ENCODE assay signal across 11 cellular contexts in genomic region chr1:153506831-153507413, GRCh38. TPM values are rescaled to one million over a fixed set of nuclear protein-coding genes. Genes with fewer than 3 reads are reported as not detected.
A peak's percentile ranks its signal among the peaks of the same experiment; 100 is the strongest.
DNase-seq lines count a peak whose midpoint lies in the region; ATAC-seq and TF ChIP-seq lines count a peak whose summit lies in the region.
"Had no signal": no experiment of that assay in that cellular context is flagged by ENCODE, and none has a peak within 500 bp of the region (broad histone marks: within the 10 kb centered on the region; RNA-seq: fewer than 3 reads in every experiment).

No MANE protein-coding gene starts in this region.

- no peak overlapping the region for H3K4me3 Mint-ChIP-seq in osteocyte (ENCODE audit: unreplicated experiment)
- H3K4me3 Mint-ChIP-seq in endodermal cell = no peak overlapping the region
- H3K4me3 Mint-ChIP-seq in activated CD4-positive, alpha-beta T cell treated with anti-CD3 and anti-CD28 coated beads, Interleukin-2, amount 10 ng/mL, durations not matched to agents 24 days and 14 days = no peak overlapping the region
- H3K4me3 Mint-ChIP-seq: activated naive CD8-positive, alpha-beta T cell treated with anti-CD3 and anti-CD28 coated beads, Interleukin-2, amount 10 ng/mL, durations not matched to agents 7 days and 5 days had no signal

- H3K36me3 Mint-ChIP-seq in osteocyte (ENCODE audit: unreplicated experiment) (no peaks in the 10 kb centered on the region), endodermal cell (ENCODE audit: low read depth) (no peaks in the 10 kb centered on the region)
- no peaks in the 10 kb centered on the region for H3K36me3 Mint-ChIP-seq in activated CD4-positive, alpha-beta T cell treated with anti-CD3 and anti-CD28 coated beads, Interleukin-2, amount 10 ng/mL, durations not matched to agents 24 days and 14 days (ENCODE audit: low read depth)
- H3K36me3 Mint-ChIP-seq: activated naive CD8-positive, alpha-beta T cell treated with anti-CD3 and anti-CD28 coated beads, Interleukin-2, amount 10 ng/mL, durations not matched to agents 7 days and 5 days had no signal

- H3K27ac Mint-ChIP-seq in osteocyte (ENCODE audit: unreplicated experiment) (peak overlapping the region; percentile 73), endodermal cell (no peak overlapping the region)
- H3K27ac Mint-ChIP-seq in activated CD4-positive, alpha-beta T cell treated with anti-CD3 and anti-CD28 coated beads, Interleukin-2, amount 10 ng/mL, durations not matched to agents 24 days and 14 days = no peak overlapping the region
- H3K27ac Mint-ChIP-seq: activated naive CD8-positive, alpha-beta T cell treated with anti-CD3 and anti-CD28 coated beads, Interleukin-2, amount 10 ng/mL, durations not matched to agents 7 days and 5 days had no signal

- peak; percentile 90 for DNase-seq in AG04450 (ENCODE audit: low read depth, low spot score)
- DNase-seq in RPMI7951 (ENCODE audit: low read depth) = peak; percentile 92
- DNase-seq in foreskin fibroblast = peak; percentile 90 to 95
- no peak for DNase-seq in osteocyte (ENCODE audit: extremely low spot score, unreplicated experiment)
- DNase-seq in endodermal cell = no peak
- DNase-seq in activated CD4-positive, alpha-beta T cell treated with anti-CD3 and anti-CD28 coated beads, Interleukin-2, amount 10 ng/mL, durations not matched to agents 24 days and 14 days = no peak
- DNase-seq in activated CD4-positive, CD25-positive, alpha-beta regulatory T cell (lab: John Stamatoyannopoulos, UW) = no peak
- DNase-seq: activated naive CD8-positive, alpha-beta T cell treated with anti-CD3 and anti-CD28 coated beads, Interleukin-2, amount 10 ng/mL, durations not matched to agents 7 days and 5 days had no signal

- H3K4me1 Mint-ChIP-seq in osteocyte (ENCODE audit: unreplicated experiment) = peaks cover 38% of the 10 kb centered on the region
- no peaks in the 10 kb centered on the region for H3K4me1 Mint-ChIP-seq in endodermal cell
- peaks cover 13% of the 10 kb centered on the region for H3K4me1 Mint-ChIP-seq in activated CD4-positive, alpha-beta T cell treated with anti-CD3 and anti-CD28 coated beads, Interleukin-2, amount 10 ng/mL, durations not matched to agents 24 days and 14 days

- H3K4me3 ChIP-seq in AG04450 (ENCODE audit: low read depth, low read length) (no peak overlapping the region), foreskin fibroblast (ENCODE audit: low read depth in 1 of 2, low read length in 2 of 2) (no peak overlapping the region), endodermal cell (ENCODE audit: low read length) (no peak overlapping the region)
- H3K4me3 ChIP-seq: BLaER1 had no signal

- H3K4me1 ChIP-seq in endodermal cell (ENCODE audit: control insufficient read depth, insufficient read depth, low read length) = no peaks in the 10 kb centered on the region

- no peak overlapping the region for H3K9ac ChIP-seq in endodermal cell (ENCODE audit: extremely low read depth, low read length, poor library complexity, severe bottlenecking)
- H3K9ac ChIP-seq: BLaER1 had no signal

- H3K9me3 Mint-ChIP-seq in osteocyte (ENCODE audit: unreplicated experiment) (no peaks in the 10 kb centered on the region), endodermal cell (no peaks in the 10 kb centered on the region)
- H3K9me3 Mint-ChIP-seq in activated CD4-positive, alpha-beta T cell treated with anti-CD3 and anti-CD28 coated beads, Interleukin-2, amount 10 ng/mL, durations not matched to agents 24 days and 14 days = no peaks in the 10 kb centered on the region
- H3K9me3 Mint-ChIP-seq: activated naive CD8-positive, alpha-beta T cell treated with anti-CD3 and anti-CD28 coated beads, Interleukin-2, amount 10 ng/mL, durations not matched to agents 7 days and 5 days had no signal

- H3K36me3 ChIP-seq in endodermal cell (ENCODE audit: control insufficient read depth, insufficient read depth, low read length) = no peaks in the 10 kb centered on the region
- H3K36me3 ChIP-seq: BLaER1 had no signal

- ATAC-seq in GM21526 (IDR thresholded peaks at IDR 0.05; ENCODE audit: low FRiP score, unreplicated experiment) = no peak

- peaks cover 2% of the 10 kb centered on the region for H3K27me3 Mint-ChIP-seq in osteocyte (ENCODE audit: unreplicated experiment)
- peaks cover 30% of the 10 kb centered on the region for H3K27me3 Mint-ChIP-seq in endodermal cell (ENCODE audit: insufficient read depth)
- H3K27me3 Mint-ChIP-seq in activated CD4-positive, alpha-beta T cell treated with anti-CD3 and anti-CD28 coated beads, Interleukin-2, amount 10 ng/mL, durations not matched to agents 24 days and 14 days = peaks cover 4% of the 10 kb centered on the region
- H3K27me3 Mint-ChIP-seq: activated naive CD8-positive, alpha-beta T cell treated with anti-CD3 and anti-CD28 coated beads, Interleukin-2, amount 10 ng/mL, durations not matched to agents 7 days and 5 days had no signal

- CTCF ChIA-PET in AG04450 (lab: Charles Lee) = interaction anchor here (1.5 to 6.2 kb wide), 4 partner anchors 11 to 154 kb away, joined by 7 to 163 read pairs (median 16); no protein-coding TSS in a partner anchor

- 74 to 100% methylated on average over 1 to 7 of the region's 7 CpGs for WGBS in endodermal cell (ENCODE audit: insufficient coverage in 1 of 2, insufficient read length in 1 of 2), 2 experiments

- H3K27me3 ChIP-seq in AG04450 (ENCODE audit: control insufficient read depth, insufficient read depth, low read length) (no peaks in the 10 kb centered on the region), endodermal cell (ENCODE audit: control insufficient read depth, insufficient read depth, low read length, poor library complexity, severe bottlenecking) (peaks cover 5% of the 10 kb centered on the region)
- H3K27me3 ChIP-seq: BLaER1 had no signal

- no peaks in the 10 kb centered on the region for H3K9me3 ChIP-seq in AG04450 (ENCODE audit: control insufficient read depth, insufficient read depth, low read length)
- no peaks in the 10 kb centered on the region for H3K9me3 ChIP-seq in endodermal cell (ENCODE audit: control insufficient read depth, low read length)
- H3K9me3 ChIP-seq: BLaER1 had no signal

- POLR2A ChIA-PET in AG04450 (lab: Yijun Ruan, JAX) = interaction anchor here (0.7 to 2.3 kb wide), 12 partner anchors 16 to 1554 kb away, joined by 3 to 23 read pairs (median 5); partner anchors contain the start of genes CHTOP, S100A13, S100A14 and S100A6

- peak overlapping the region; percentile 90 for H3K27ac ChIP-seq in AG04450 (ENCODE audit: low read depth, low read length)
- H3K27ac ChIP-seq in endodermal cell (ENCODE audit: low read depth, low read length) = no peak overlapping the region
- H3K27ac ChIP-seq: BLaER1 had no signal

- TF ChIP-seq CTCF in AG04450 (IDR thresholded peaks at IDR 0.05; ENCODE audit: low read depth, low read length) (no peak), foreskin fibroblast (IDR thresholded peaks at IDR 0.05; ENCODE audit: low read depth, low read length) (no peak), osteocyte (IDR thresholded peaks at IDR 0.05) (no peak), endodermal cell (conservative IDR thresholded peaks at IDR 0.05) (no peak)

- intact Hi-C loops in activated CD4-positive, alpha-beta T cell treated with anti-CD3 and anti-CD28 coated beads, Interleukin-2, amount 10 ng/mL, durations not matched to agents 24 days and 14 days (cut with micrococcal nuclease) = no loop called here

RNA-seq across cellular contexts. Expression of gene S100A6, which starts 28.9 kb away (rescaled TPM):
- polyA plus RNA-seq in AG04450 (2011; rRNA removed) = 1,379 and 2,089 TPM in 2 replicates
- polyA minus RNA-seq in AG04450 (2011; rRNA and poly(A)+ RNA removed) = 566 and 765 TPM in 2 replicates
- total RNA-seq in RPMI7951 (2014; rRNA removed; shearing (Covaris generic)) = 1,539 and 1,679 TPM in 2 replicates
- 0.99 and 1.1 TPM in 2 replicates for total RNA-seq in osteocyte
- total RNA-seq in endodermal cell = 1 to 10 TPM; 3.7 to 7.5 TPM
- polyA plus RNA-seq in endodermal cell (2013, experiment 1 of 2) = 25.5 TPM
- 34.9 TPM for polyA plus RNA-seq in endodermal cell (2013, experiment 2 of 2)
- 166 and 174 TPM in 2 replicates for total RNA-seq in activated CD4-positive, alpha-beta T cell treated with anti-CD3 and anti-CD28 coated beads, Interleukin-2, amount 10 ng/mL, durations not matched to agents 24 days and 14 days

RNA-seq across cellular contexts. Expression of gene S100A5, which starts 33.8 kb away (rescaled TPM):
- polyA plus RNA-seq in AG04450 (2011; rRNA removed) = 0.25 and 0.42 TPM in 2 replicates
- polyA minus RNA-seq in AG04450 (2011; rRNA and poly(A)+ RNA removed) = not detected in 2 replicates
- 1.4 and 2.2 TPM in 2 replicates for total RNA-seq in RPMI7951 (2014; rRNA removed; shearing (Covaris generic))
- 1.0 TPM in 1 of 2 replicates, not detected in the other for total RNA-seq in osteocyte
- not detected for total RNA-seq in endodermal cell
- not detected for polyA plus RNA-seq in endodermal cell (2013, experiment 1 of 2)
- not detected for polyA plus RNA-seq in endodermal cell (2013, experiment 2 of 2)
- 2.3 and 2.6 TPM in 2 replicates for total RNA-seq in activated CD4-positive, alpha-beta T cell treated with anti-CD3 and anti-CD28 coated beads, Interleukin-2, amount 10 ng/mL, durations not matched to agents 24 days and 14 days
- total RNA-seq: mononuclear cell had no signal

RNA-seq across cellular contexts. Expression of gene S100A4, which starts 38.7 kb away (rescaled TPM):
- 20.0 and 20.7 TPM in 2 replicates for polyA plus RNA-seq in AG04450 (2011; rRNA removed)
- polyA minus RNA-seq in AG04450 (2011; rRNA and poly(A)+ RNA removed) = 3.6 and 5.1 TPM in 2 replicates
- 836 and 954 TPM in 2 replicates for total RNA-seq in RPMI7951 (2014; rRNA removed; shearing (Covaris generic))
- total RNA-seq in osteocyte = 337 and 353 TPM in 2 replicates
- total RNA-seq in endodermal cell = 1 to 10 TPM; 4.9 to 6.2 TPM
- polyA plus RNA-seq in endodermal cell (2013, experiment 1 of 2) = 24.8 TPM
- polyA plus RNA-seq in endodermal cell (2013, experiment 2 of 2) = 24.1 TPM
- 132 and 134 TPM in 2 replicates for total RNA-seq in activated CD4-positive, alpha-beta T cell treated with anti-CD3 and anti-CD28 coated beads, Interleukin-2, amount 10 ng/mL, durations not matched to agents 24 days and 14 days

RNA-seq across cellular contexts. Expression of gene S100A3, which starts 42.1 kb away (rescaled TPM):
- polyA plus RNA-seq in AG04450 (2011; rRNA removed) = 1.8 and 3.2 TPM in 2 replicates
- polyA minus RNA-seq in AG04450 (2011; rRNA and poly(A)+ RNA removed) = 1.6 and 2.1 TPM in 2 replicates
- 7.7 and 15.3 TPM in 2 replicates for total RNA-seq in RPMI7951 (2014; rRNA removed; shearing (Covaris generic))
- total RNA-seq in osteocyte (5.7 and 7.5 TPM in 2 replicates), endodermal cell (not detected)
- 0.46 TPM for polyA plus RNA-seq in endodermal cell (2013, experiment 1 of 2)
- polyA plus RNA-seq in endodermal cell (2013, experiment 2 of 2) = 0.58 TPM
- not detected in 2 replicates for total RNA-seq in activated CD4-positive, alpha-beta T cell treated with anti-CD3 and anti-CD28 coated beads, Interleukin-2, amount 10 ng/mL, durations not matched to agents 24 days and 14 days
- total RNA-seq: activated naive CD8-positive, alpha-beta T cell treated with anti-CD3 and anti-CD28 coated beads, Interleukin-2, amount 10 ng/mL, durations not matched to agents 7 days and 5 days; mononuclear cell had no signal

RNA-seq across cellular contexts. Expression of gene S100A7, which starts 46.5 kb away (rescaled TPM):
- not detected in 2 replicates for polyA plus RNA-seq in AG04450 (2011; rRNA removed)
- not detected in 2 replicates for polyA minus RNA-seq in AG04450 (2011; rRNA and poly(A)+ RNA removed)
- total RNA-seq in RPMI7951 (2014; rRNA removed; shearing (Covaris generic)) = not detected in 2 replicates
- total RNA-seq in osteocyte = not detected in 2 replicates
- total RNA-seq in endodermal cell = not detected
- polyA plus RNA-seq in endodermal cell (2013, experiment 1 of 2) = not detected
- polyA plus RNA-seq in endodermal cell (2013, experiment 2 of 2) = not detected
- total RNA-seq in activated CD4-positive, alpha-beta T cell treated with anti-CD3 and anti-CD28 coated beads, Interleukin-2, amount 10 ng/mL, durations not matched to agents 24 days and 14 days = not detected in 2 replicates
- total RNA-seq: activated naive CD8-positive, alpha-beta T cell treated with anti-CD3 and anti-CD28 coated beads, Interleukin-2, amount 10 ng/mL, durations not matched to agents 7 days and 5 days; mononuclear cell had no signal

Comparison
In these comparisons a context has a peak if more than half of its experiments do, and no peak if none do; other contexts are left out.
1. DNase-seq: peak in AG04450 (single experiment), RPMI7951 (single experiment) and foreskin fibroblast (2 of 2); none in osteocyte (single experiment), endodermal cell (single experiment), activated CD4-positive, alpha-beta T cell treated with anti-CD3 and anti-CD28 coated beads, Interleukin-2, amount 10 ng/mL, durations not matched to agents 24 days and 14 days (single experiment) and activated CD4-positive, CD25-positive, alpha-beta regulatory T cell (0 of 4).
2. RNA of gene S100A6, which starts 28.9 kb away (total RNA-seq): 1,539 to 1,679 TPM in RPMI7951 and 166 to 174 TPM in activated CD4-positive, alpha-beta T cell treated with anti-CD3 and anti-CD28 coated beads, Interleukin-2, amount 10 ng/mL, durations not matched to agents 24 days and 14 days; 3.7 to 7.5 TPM in endodermal cell and 0.99 to 1.1 TPM in osteocyte; every median in the first group is over 10 times any median in the second.
3. RNA of gene S100A4, which starts 38.7 kb away (total RNA-seq): 836 to 954 TPM in RPMI7951, 337 to 353 TPM in osteocyte and 132 to 134 TPM in activated CD4-positive, alpha-beta T cell treated with anti-CD3 and anti-CD28 coated beads, Interleukin-2, amount 10 ng/mL, durations not matched to agents 24 days and 14 days; 4.9 to 6.2 TPM in endodermal cell; every median in the first group is over 10 times any median in the second.